17 cellular contexts compared by ENCODE assay signal in genomic region chr5:136754216-136754615, GRCh38.
A peak's percentile ranks its signal among the peaks of the same experiment; 100 is the strongest.
DNase-seq lines count a peak whose midpoint lies in the region; FAIRE-seq lines count a peak whose summit lies in the region.
"Had no signal": no experiment of that assay in that cellular context is flagged by ENCODE, and none has a peak within 500 bp of the region (broad histone marks: within the 10 kb centered on the region; RNA-seq: fewer than 3 reads in every experiment).

No MANE protein-coding gene starts in this region.

- DNase-seq in globus pallidus (ENCODE audit: low spot score) (peak; percentile 67), midbrain (lab: John Stamatoyannopoulos, UW) (peak; percentile 62), superior temporal gyrus (ENCODE audit: extremely low spot score) (peak; percentile 29), NCI-H526 (lab: John Stamatoyannopoulos, UW) (no peak), RCC 7860 (ENCODE audit: low spot score) (no peak), NCI-H2107 (lab: John Stamatoyannopoulos, UW) (no peak)
- DNase-seq: Caco-2; CD4-positive, CD25-positive, alpha-beta regulatory T cell; CD8-positive, alpha-beta T cell; DMS 273 treated with DMSO at 0.1 percent for 48 hours; DMS79; EL; GF-D8; HFFc6 had no signal

- FAIRE-seq in RCC 7860 (lab: Jason Lieb, UNC), result no peak
- FAIRE-seq: GM12891, GM18507, H54 had no signal

Comparison
In these comparisons a context has a peak if more than half of its experiments do, and no peak if none do; other contexts are left out.
1. DNase-seq: peak in globus pallidus (single experiment), midbrain (single experiment) and superior temporal gyrus (single experiment); none in NCI-H526 (0 of 2), RCC 7860 (single experiment) and NCI-H2107 (single experiment).